In genomic region chr10:112202561-112203241, GRCh38 we compare ENCODE assay signal across 1 cellular context.
TF ChIP-seq lines count a peak whose summit lies in the region.

No MANE protein-coding gene starts in this region.

TF ChIP-seq in WTC11, 78 proteins besides CTCF, POLR2A, EP300 and RAD21 (continued from another document):
- TF ChIP-seq FOXP4 (CRISPR knock-in tag; IDR thresholded peaks at IDR 0.05) (no peak), ZSCAN18 (CRISPR knock-in tag; IDR thresholded peaks at IDR 0.05) (no peak)
